1 cellular context compared by ENCODE assay signal in genomic region chr21:31078216-31078615, GRCh38.
TF ChIP-seq lines count a peak whose summit lies in the region.

No MANE protein-coding gene starts in this region.

TF ChIP-seq in GM12878, 131 proteins besides CTCF, POLR2A, EP300 and RAD21 (continued from another document):
- TF ChIP-seq, protein P1, sequence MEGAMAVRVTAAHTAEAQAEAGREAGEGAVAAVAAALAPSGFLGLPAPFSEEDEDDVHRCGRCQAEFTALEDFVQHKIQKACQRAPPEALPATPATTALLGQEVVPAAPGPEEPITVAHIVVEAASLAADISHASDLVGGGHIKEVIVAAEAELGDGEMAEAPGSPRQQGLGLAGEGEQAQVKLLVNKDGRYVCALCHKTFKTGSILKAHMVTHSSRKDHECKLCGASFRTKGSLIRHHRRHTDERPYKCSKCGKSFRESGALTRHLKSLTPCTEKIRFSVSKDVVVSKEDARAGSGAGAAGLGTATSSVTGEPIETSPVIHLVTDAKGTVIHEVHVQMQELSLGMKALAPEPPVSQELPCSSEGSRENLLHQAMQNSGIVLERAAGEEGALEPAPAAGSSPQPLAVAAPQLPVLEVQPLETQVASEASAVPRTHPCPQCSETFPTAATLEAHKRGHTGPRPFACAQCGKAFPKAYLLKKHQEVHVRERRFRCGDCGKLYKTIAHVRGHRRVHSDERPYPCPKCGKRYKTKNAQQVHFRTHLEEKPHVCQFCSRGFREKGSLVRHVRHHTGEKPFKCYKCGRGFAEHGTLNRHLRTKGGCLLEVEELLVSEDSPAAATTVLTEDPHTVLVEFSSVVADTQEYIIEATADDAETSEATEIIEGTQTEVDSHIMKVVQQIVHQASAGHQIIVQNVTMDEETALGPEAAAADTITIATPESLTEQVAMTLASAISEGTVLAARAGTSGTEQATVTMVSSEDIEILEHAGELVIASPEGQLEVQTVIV (IDR thresholded peaks at IDR 0.05; ENCODE audit: borderline replicate concordance, partially characterized antibody), result no peak
- TF ChIP-seq PAX8 (IDR thresholded peaks at IDR 0.05) (no peak), E2F8 (IDR thresholded peaks at IDR 0.05; ENCODE audit: low read depth, partially characterized antibody) (no peak), NFXL1 (IDR thresholded peaks at IDR 0.05; ENCODE audit: borderline replicate concordance) (no peak), RBBP5 (conservative IDR thresholded peaks at IDR 0.05) (no peak), SPI1 (IDR thresholded peaks at IDR 0.05; ENCODE audit: borderline replicate concordance, insufficient read depth, low read depth, low read length) (no peak), ASH2L (IDR thresholded peaks at IDR 0.05; ENCODE audit: borderline replicate concordance, low read depth) (no peak), BHLHE40 (IDR thresholded peaks at IDR 0.05; ENCODE audit: borderline replicate concordance in 1 of 2, low read depth in 2 of 2, low read length in 1 of 2) (no peak)
